ENCODE assay signal across 27 cellular contexts in genomic region chr10:84335516-84335915, GRCh38. TPM values are rescaled to one million over a fixed set of nuclear protein-coding genes. Genes with fewer than 3 reads are reported as not detected.
A peak's percentile ranks its signal among the peaks of the same experiment; 100 is the strongest.
DNase-seq lines count a peak whose midpoint lies in the region; ATAC-seq and TF ChIP-seq lines count a peak whose summit lies in the region.
"Had no signal": no experiment of that assay in that cellular context is flagged by ENCODE, and none has a peak within 500 bp of the region (broad histone marks: within the 10 kb centered on the region; RNA-seq: fewer than 3 reads in every experiment).

No MANE protein-coding gene starts in this region.

- no peak overlapping the region for H3K4me3 ChIP-seq in heart left ventricle
- H3K4me3 ChIP-seq in upper lobe of right lung, result no peak overlapping the region
- H3K4me3 ChIP-seq: BLaER1 treated with 17β-estradiol and CSF1 and Interleukin-3, amounts not matched to agents 10 nM and 100 nM; ovary; suprapubic skin had no signal

- H3K27me3 ChIP-seq in heart left ventricle (no peaks in the 10 kb centered on the region), upper lobe of right lung (no peaks in the 10 kb centered on the region)
- H3K27me3 ChIP-seq: BLaER1 treated with 17β-estradiol and CSF1 and Interleukin-3, amounts not matched to agents 10 nM and 100 nM; ovary; suprapubic skin had no signal

- WGBS in heart left ventricle, 4 donors, result 60 to 73% (median 65%) methylated on average over 3 of the region's 3 CpGs

- H3K27me3 Mint-ChIP-seq in activated CD4-positive, alpha-beta memory T cell treated with anti-CD3 and anti-CD28 coated beads for 36 hours, result no peaks in the 10 kb centered on the region
- peaks cover 4% of the 10 kb centered on the region for H3K27me3 Mint-ChIP-seq in glutamatergic neuron (ENCODE audit: unreplicated experiment)
- no peaks in the 10 kb centered on the region for H3K27me3 Mint-ChIP-seq in activated CD4-positive, alpha-beta T cell treated with anti-CD3 and anti-CD28 coated beads, Interleukin-2, amount 10 ng/mL, durations not matched to agents 7 days and 5 days

- H3K9me3 ChIP-seq in heart left ventricle, result no peaks in the 10 kb centered on the region
- H3K9me3 ChIP-seq in upper lobe of right lung, result no peaks in the 10 kb centered on the region
- H3K9me3 ChIP-seq: BLaER1 treated with 17β-estradiol and CSF1 and Interleukin-3, amounts not matched to agents 10 nM and 100 nM; ovary; suprapubic skin had no signal

- no peaks in the 10 kb centered on the region for H3K9me3 Mint-ChIP-seq in activated CD4-positive, alpha-beta memory T cell treated with anti-CD3 and anti-CD28 coated beads for 36 hours
- peaks cover 1% of the 10 kb centered on the region for H3K9me3 Mint-ChIP-seq in glutamatergic neuron (ENCODE audit: unreplicated experiment)
- H3K9me3 Mint-ChIP-seq in activated CD4-positive, alpha-beta T cell treated with anti-CD3 and anti-CD28 coated beads, Interleukin-2, amount 10 ng/mL, durations not matched to agents 7 days and 5 days, result no peaks in the 10 kb centered on the region
- H3K9me3 Mint-ChIP-seq: activated T-cell treated with anti-CD3 and anti-CD28 coated beads, Interleukin-2, amount 50 U/mL, for 72 hours; HFFc6; natural killer cell had no signal

- H3K4me1 Mint-ChIP-seq in activated CD4-positive, alpha-beta memory T cell treated with anti-CD3 and anti-CD28 coated beads for 36 hours (ENCODE audit: low read depth), result peaks cover 42% of the 10 kb centered on the region
- H3K4me1 Mint-ChIP-seq in glutamatergic neuron (ENCODE audit: low read depth, unreplicated experiment), result peaks cover 38% of the 10 kb centered on the region
- H3K4me1 Mint-ChIP-seq in activated CD4-positive, alpha-beta T cell treated with anti-CD3 and anti-CD28 coated beads, Interleukin-2, amount 10 ng/mL, durations not matched to agents 7 days and 5 days, result peaks cover 45% of the 10 kb centered on the region

- H3K36me3 ChIP-seq in heart left ventricle, result no peaks in the 10 kb centered on the region
- H3K36me3 ChIP-seq in upper lobe of right lung, result no peaks in the 10 kb centered on the region
- H3K36me3 ChIP-seq: ovary, suprapubic skin had no signal

- H3K27ac Mint-ChIP-seq in activated CD4-positive, alpha-beta memory T cell treated with anti-CD3 and anti-CD28 coated beads for 36 hours, result peak overlapping the region; percentile 25
- no peak overlapping the region for H3K27ac Mint-ChIP-seq in glutamatergic neuron (ENCODE audit: unreplicated experiment)
- H3K27ac Mint-ChIP-seq in activated CD4-positive, alpha-beta T cell treated with anti-CD3 and anti-CD28 coated beads, Interleukin-2, amount 10 ng/mL, durations not matched to agents 7 days and 5 days, result no peak overlapping the region
- H3K27ac Mint-ChIP-seq: HFFc6 had no signal

- peaks cover 6% of the 10 kb centered on the region for H3K36me3 Mint-ChIP-seq in activated CD4-positive, alpha-beta memory T cell treated with anti-CD3 and anti-CD28 coated beads for 36 hours
- H3K36me3 Mint-ChIP-seq in glutamatergic neuron (ENCODE audit: unreplicated experiment), result no peaks in the 10 kb centered on the region
- peaks cover 17% of the 10 kb centered on the region for H3K36me3 Mint-ChIP-seq in activated CD4-positive, alpha-beta T cell treated with anti-CD3 and anti-CD28 coated beads, Interleukin-2, amount 10 ng/mL, durations not matched to agents 7 days and 5 days (ENCODE audit: low read depth)
- H3K36me3 Mint-ChIP-seq: natural killer cell had no signal

- ATAC-seq in heart left ventricle (peak in 3 of 4 donors; percentile 32 to 70 (median 57)), upper lobe of right lung (no peak)
- ATAC-seq: activated T-cell treated with anti-CD3 and anti-CD28 coated beads, Interleukin-2, amount 50 U/mL, for 72 hours; natural killer cell; sciatic nerve had no signal

- CTCF ChIA-PET in activated CD4-positive, alpha-beta memory T cell treated with anti-CD3 and anti-CD28 coated beads for 36 hours (lab: Charles Lee), result interaction anchor here (1.1 to 5.7 kb wide), 6 partner anchors 9 to 202 kb away, joined by 3 to 47 read pairs (median 15); no protein-coding TSS in a partner anchor
- CTCF ChIA-PET in activated CD4-positive, alpha-beta T cell treated with anti-CD3 and anti-CD28 coated beads, Interleukin-2, amount 10 ng/mL, durations not matched to agents 7 days and 5 days (lab: Charles Lee), result interaction anchor here (1.0 to 1.3 kb wide), 2 partner anchors 15 to 68 kb away, joined by 4 read pairs; no protein-coding TSS in a partner anchor

- intact Hi-C loops in heart left ventricle (cut with DNase I), result loop anchor here in 1 of 10 donors (5.0 kb wide), 1 partner anchor 183 kb away; no protein-coding TSS in a partner anchor
- intact Hi-C loops in cardiac septum (cut with DNase I), result no loop called here
- intact Hi-C loops in activated CD4-positive, alpha-beta memory T cell treated with anti-CD3 and anti-CD28 coated beads for 36 hours (cut with micrococcal nuclease), result no loop called here
- intact Hi-C loops in upper lobe of right lung (cut with DNase I), result no loop called here

- DNase-seq in heart left ventricle (no peak), cardiac septum (ENCODE audit: low spot score) (no peak), glutamatergic neuron (no peak), upper lobe of right lung (no peak), NK-92 (lab: John Stamatoyannopoulos, UW; ENCODE audit: unreplicated experiment) (no peak), dermis blood vessel endothelial cell (no peak)
- no peak for DNase-seq in activated CD4-positive, alpha-beta memory T cell treated with anti-CD3 and anti-CD28 coated beads for 36 hours
- DNase-seq in activated CD4-positive, alpha-beta T cell treated with anti-CD3 and anti-CD28 coated beads, Interleukin-2, amount 10 ng/mL, durations not matched to agents 7 days and 5 days, result no peak
- DNase-seq: ACHN; activated CD4-positive, CD25-positive, alpha-beta regulatory T cell; activated naive CD4-positive, alpha-beta T cell treated with anti-CD3 and anti-CD28 coated beads, Interleukin-2, amount 50 U/mL, for 16 hours; activated T-cell treated with anti-CD3 and anti-CD28 coated beads, Interleukin-2, amount 50 U/mL, for 72 hours; Calu3; cerebellar nuclear complex; erythroblast; HFFc6; Kasumi-1; natural killer cell; NCI-H1092 treated with DMSO at 0.1 percent for 48 hours; NCI-H2081; stimulated activated CD4-positive, alpha-beta T cell treated with anti-CD3 and anti-CD28 coated beads, Interleukin-15, amount 100 ng/mL, for 24 hours; stimulated activated CD8-positive, alpha-beta memory T cell treated with anti-CD3 and anti-CD28 coated beads, Interleukin-4, amount 100 ng/mL, for 48 hours; T1000 had no signal

- H3K27ac ChIP-seq in heart left ventricle, result no peak overlapping the region
- peak overlapping the region; percentile 19 for H3K27ac ChIP-seq in upper lobe of right lung
- H3K27ac ChIP-seq: BLaER1 treated with 17β-estradiol and CSF1 and Interleukin-3, amounts not matched to agents 10 nM and 100 nM; ovary; suprapubic skin had no signal

- no peak for TF ChIP-seq POLR2A in heart left ventricle (IDR thresholded peaks at IDR 0.05)

- TF ChIP-seq CTCF in heart left ventricle (IDR thresholded peaks at IDR 0.05), result no peak
- no peak for TF ChIP-seq CTCF in glutamatergic neuron (IDR thresholded peaks at IDR 0.05; ENCODE audit: partially characterized antibody, unreplicated experiment)
- no peak for TF ChIP-seq CTCF in upper lobe of right lung (IDR thresholded peaks at IDR 0.05)

- POLR2A ChIA-PET in activated CD4-positive, alpha-beta memory T cell treated with anti-CD3 and anti-CD28 coated beads for 36 hours (lab: Charles Lee), result no interaction called here
- POLR2A ChIA-PET in activated CD4-positive, alpha-beta T cell treated with anti-CD3 and anti-CD28 coated beads, Interleukin-2, amount 10 ng/mL, durations not matched to agents 7 days and 5 days (lab: Charles Lee), result interaction anchor here (0.6 kb wide), 1 partner anchor 22 kb away, joined by 4 read pairs; no protein-coding TSS in a partner anchor

- peaks cover 0 to 86% (median 40%) of the 10 kb centered on the region in 12 donors for H3K4me1 ChIP-seq in heart left ventricle
- H3K4me1 ChIP-seq in upper lobe of right lung, result peaks cover 47% of the 10 kb centered on the region

- H3K4me3 Mint-ChIP-seq in activated CD4-positive, alpha-beta memory T cell treated with anti-CD3 and anti-CD28 coated beads for 36 hours, result no peak overlapping the region
- peak overlapping the region; percentile 32 for H3K4me3 Mint-ChIP-seq in glutamatergic neuron (ENCODE audit: unreplicated experiment)
- H3K4me3 Mint-ChIP-seq in activated CD4-positive, alpha-beta T cell treated with anti-CD3 and anti-CD28 coated beads, Interleukin-2, amount 10 ng/mL, durations not matched to agents 7 days and 5 days, result no peak overlapping the region
- H3K4me3 Mint-ChIP-seq: HFFc6 had no signal

RNA-seq across cellular contexts. Expression of gene CCSER2, which starts 7.1 kb away (rescaled TPM):
- 100 to 1,000 TPM; 101 to 244 (median 161) TPM for total RNA-seq in heart left ventricle
- 10 to 100 TPM; 32.4 to 72.0 TPM for polyA plus RNA-seq in heart left ventricle
- total RNA-seq in cardiac septum, result 193 TPM
- total RNA-seq in activated CD4-positive, alpha-beta memory T cell treated with anti-CD3 and anti-CD28 coated beads for 36 hours, result 10 to 100 TPM; 69.8 to 73.5 TPM
- total RNA-seq in glutamatergic neuron (ENCODE audit: unreplicated experiment), result 168 TPM
- total RNA-seq in upper lobe of right lung, result 74.4 TPM
- 10 to 100 TPM; 86.4 to 93.1 TPM for total RNA-seq in activated CD4-positive, alpha-beta T cell treated with anti-CD3 and anti-CD28 coated beads, Interleukin-2, amount 10 ng/mL, durations not matched to agents 7 days and 5 days
- 22.5 and 32.7 TPM in 2 replicates for total RNA-seq in dermis blood vessel endothelial cell
